ENCODE assay signal across 8 cellular contexts in the genomic region with DNA sequence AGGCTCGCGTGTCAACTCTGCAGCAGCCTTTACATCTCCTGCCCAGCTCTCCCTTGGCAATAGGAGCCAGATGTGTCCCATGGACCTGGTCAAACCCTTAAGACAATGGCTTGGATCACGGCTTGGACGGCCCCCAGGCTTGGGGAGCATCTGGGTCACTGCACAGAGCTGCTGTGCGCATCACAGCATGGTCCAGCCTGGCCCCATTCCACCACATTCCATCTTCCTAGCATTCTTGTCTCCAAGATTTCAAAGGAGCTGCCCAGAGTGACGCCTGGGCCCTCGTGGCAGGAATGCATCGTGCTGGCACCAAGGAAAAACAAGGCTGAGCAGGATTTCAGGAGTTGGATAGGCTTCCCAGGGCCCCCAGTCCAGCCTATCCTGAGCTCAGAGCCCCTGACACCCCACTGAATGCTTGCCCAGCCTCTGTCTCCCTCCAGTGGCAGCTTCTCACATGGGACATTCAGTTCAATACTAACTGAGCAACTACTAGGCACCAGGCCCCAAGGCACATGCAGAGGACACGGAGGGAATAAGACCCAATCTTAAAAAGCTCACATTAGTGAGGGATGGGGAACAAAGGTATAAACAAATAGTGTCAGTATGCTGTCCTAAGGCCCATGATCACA. TPM values are rescaled to one million over a fixed set of nuclear protein-coding genes. Genes with fewer than 3 reads are reported as not detected.
A peak's percentile ranks its signal among the peaks of the same experiment; 100 is the strongest.
DNase-seq lines count a peak whose midpoint lies in the region; ATAC-seq and TF ChIP-seq lines count a peak whose summit lies in the region.

No MANE protein-coding gene starts in this region.

- TF ChIP-seq CTCF in left lung (IDR thresholded peaks at IDR 0.05) (peak; percentile 26 to 60), tibial nerve (IDR thresholded peaks at IDR 0.05) (peak in 4 of 5 experiments; percentile 20 to 57 (median 48))

- peak overlapping the region; percentile 76 for H3K27ac ChIP-seq in CD4-positive, alpha-beta memory T cell (ENCODE audit: low read depth, low read length)
- H3K27ac ChIP-seq in KOPT-K1 (ENCODE audit: low read depth, low read length, poor library complexity, severe bottlenecking) = peak overlapping the region; percentile 63
- H3K27ac ChIP-seq in left lung = peak overlapping the region; percentile 92 to 99
- H3K27ac ChIP-seq in tibial nerve = peak overlapping the region; percentile 87 to 99 (median 98)

- intact Hi-C loops in CD4-positive, alpha-beta memory T cell (cut with micrococcal nuclease) = loop anchor here (1.0 to 2.0 kb wide), 2 partner anchors 9 to 89 kb away; a partner anchor contains a TSS
- intact Hi-C loops in left lung (cut with DNase I) (no loop called here), left colon (cut with DNase I, micrococcal nuclease) (no loop called here)

- peak; percentile 3 for ATAC-seq in left lung
- no peak for ATAC-seq in GM21528 (IDR thresholded peaks at IDR 0.05; ENCODE audit: low FRiP score, unreplicated experiment)
- no peak for ATAC-seq in left colon

- peaks cover 68% of the 10 kb centered on the region for H3K4me1 ChIP-seq in CD4-positive, alpha-beta memory T cell (ENCODE audit: insufficient read depth, low read length)
- peaks cover 61 to 93% of the 10 kb centered on the region in 2 donors for H3K4me1 ChIP-seq in left lung
- H3K4me1 ChIP-seq in tibial nerve = peaks cover 15 to 87% (median 68%) of the 10 kb centered on the region in 4 donors

- no peak for DNase-seq in CD4-positive, alpha-beta memory T cell
- DNase-seq in amniotic epithelial cell (ENCODE audit: low read depth) (peak; percentile 73), left lung (peak in 1 of 2 donors; percentile 69), tibial nerve (ENCODE audit: low spot score in 2 of 2) (no peak), NCI-H526 (lab: John Stamatoyannopoulos, UW) (no peak), left colon (no peak)

- no peaks in the 10 kb centered on the region for H3K36me3 Mint-ChIP-seq in CD4-positive, alpha-beta memory T cell

- H3K27me3 ChIP-seq in CD4-positive, alpha-beta memory T cell (ENCODE audit: insufficient read depth, low read length) = no peaks in the 10 kb centered on the region
- H3K27me3 ChIP-seq in left lung (no peaks in the 10 kb centered on the region), tibial nerve (no peaks in the 10 kb centered on the region)

- CTCF ChIA-PET in CD4-positive, alpha-beta memory T cell (lab: Charles Lee; ENCODE audit: partially characterized antibody) = interaction anchor here (0.7 to 1.4 kb wide), 9 partner anchors 9 to 111 kb away, joined by 3 to 10 read pairs (median 3); a partner anchor contains a TSS

- no peak for TF ChIP-seq EP300 in tibial nerve (IDR thresholded peaks at IDR 0.05)

- peaks cover 45 to 88% (median 63%) of the 10 kb centered on the region in 4 donors for H3K4me1 Mint-ChIP-seq in CD4-positive, alpha-beta memory T cell

- H3K9me3 ChIP-seq in CD4-positive, alpha-beta memory T cell (ENCODE audit: control insufficient read depth in 1 of 2, low read length in 2 of 2) = no peaks in the 10 kb centered on the region
- no peaks in the 10 kb centered on the region for H3K9me3 ChIP-seq in KOPT-K1 (ENCODE audit: insufficient read depth, low read length, poor library complexity, severe bottlenecking)
- H3K9me3 ChIP-seq in left lung = no peaks in the 10 kb centered on the region
- H3K9me3 ChIP-seq in tibial nerve = no peaks in the 10 kb centered on the region

- peak overlapping the region; percentile 96 to 99 (median 98) for H3K27ac Mint-ChIP-seq in CD4-positive, alpha-beta memory T cell

- peak overlapping the region in 4 of 8 donors; percentile 44 to 83 (median 74) for H3K4me3 Mint-ChIP-seq in CD4-positive, alpha-beta memory T cell

- POLR2A ChIA-PET in CD4-positive, alpha-beta memory T cell (lab: Charles Lee; ENCODE audit: partially characterized antibody) = interaction anchor here (0.9 to 1.5 kb wide), 5 partner anchors 34 to 89 kb away, joined by 3 to 13 read pairs (median 6); a partner anchor contains a TSS

- 57 to 60% methylated on average over 9 of the region's 9 CpGs for WGBS in tibial nerve, 2 donors

- H3K9me3 Mint-ChIP-seq in CD4-positive, alpha-beta memory T cell = no peaks in the 10 kb centered on the region

- no peak overlapping the region for H3K4me3 ChIP-seq in CD4-positive, alpha-beta memory T cell (ENCODE audit: low read length in 2 of 2)
- no peak overlapping the region for H3K4me3 ChIP-seq in left lung
- H3K4me3 ChIP-seq in tibial nerve = no peak overlapping the region

- H3K36me3 ChIP-seq in CD4-positive, alpha-beta memory T cell (ENCODE audit: insufficient read depth, low read length) = no peaks in the 10 kb centered on the region
- H3K36me3 ChIP-seq in KOPT-K1 (ENCODE audit: insufficient read depth, low read length) (no peaks in the 10 kb centered on the region), left lung (no peaks in the 10 kb centered on the region), tibial nerve (peaks cover 0 to 9% (median 0%) of the 10 kb centered on the region in 3 donors)

- no peak for TF ChIP-seq POLR2A in tibial nerve (IDR thresholded peaks at IDR 0.05)

- no peaks in the 10 kb centered on the region for H3K27me3 Mint-ChIP-seq in CD4-positive, alpha-beta memory T cell

RNA-seq across cellular contexts. Expression of a gene that starts 34.3 kb away (rescaled TPM):
- 10 to 100 TPM in 1 of 2 experiments, 1 to 10 TPM in 1; 9.0 to 10.2 TPM for total RNA-seq in CD4-positive, alpha-beta memory T cell
- polyA plus RNA-seq in CD4-positive, alpha-beta memory T cell = 1 to 10 TPM; 3.9 to 5.9 TPM
- total RNA-seq in left lung = 10 to 100 TPM; 38.4 to 41.2 TPM
- 10 to 100 TPM; 42.3 to 81.8 (median 64.7) TPM for total RNA-seq in tibial nerve
- 10 to 100 TPM; 14.5 to 19.2 TPM for total RNA-seq in left colon

RNA-seq across cellular contexts. Expression of a gene that starts 36.7 kb away (rescaled TPM):
- total RNA-seq in CD4-positive, alpha-beta memory T cell = 10 to 100 TPM; 71.0 to 76.6 TPM
- 100 to 1,000 TPM; 154 to 173 TPM for polyA plus RNA-seq in CD4-positive, alpha-beta memory T cell
- 10 to 100 TPM; 42.3 to 66.3 TPM for total RNA-seq in left lung
- total RNA-seq in tibial nerve = 10 to 100 TPM; 31.8 to 75.4 (median 35.6) TPM
- 10 to 100 TPM; 27.5 to 31.8 TPM for total RNA-seq in left colon

RNA-seq across cellular contexts. Expression of a gene that starts 50.6 kb away (rescaled TPM):
- 10 to 100 TPM; 12.2 to 13.4 TPM for total RNA-seq in CD4-positive, alpha-beta memory T cell
- 1 to 10 TPM in 1 of 2 donors, under 1 TPM in 1; 0.80 to 1.6 TPM for polyA plus RNA-seq in CD4-positive, alpha-beta memory T cell
- total RNA-seq in left lung = 10 to 100 TPM in 1 of 2 donors, 1 to 10 TPM in 1; 5.7 to 10.0 TPM
- total RNA-seq in tibial nerve = 1 to 10 TPM in 3 of 4 donors, not detected in 1; 2.0 to 5.1 (median 2.1) TPM
- total RNA-seq in left colon = 1 to 10 TPM; 3.4 to 4.9 TPM
